Comparison of ENCODE assay signal across 10 cellular contexts in genomic region chr1:24157921-24158481, GRCh38. TPM values are rescaled to one million over a fixed set of nuclear protein-coding genes. Genes with fewer than 3 reads are reported as not detected.
DNase-seq lines count a peak whose midpoint lies in the region; ATAC-seq and TF ChIP-seq lines count a peak whose summit lies in the region.
"Had no signal": no experiment of that assay in that cellular context is flagged by ENCODE, and none has a peak within 500 bp of the region (broad histone marks: within the 10 kb centered on the region; RNA-seq: fewer than 3 reads in every experiment).

No MANE protein-coding gene starts in this region.

- no peaks in the 10 kb centered on the region for H3K9me3 ChIP-seq in endodermal cell (ENCODE audit: control insufficient read depth, low read length)

- H3K9ac ChIP-seq in KMS-11 (no peak overlapping the region), endodermal cell (ENCODE audit: extremely low read depth, low read length, poor library complexity, severe bottlenecking) (no peak overlapping the region)

- H3K4me1 ChIP-seq in KMS-11 (ENCODE audit: low read depth, poor library complexity, severe bottlenecking): no peaks in the 10 kb centered on the region
- no peaks in the 10 kb centered on the region for H3K4me1 ChIP-seq in endodermal cell (ENCODE audit: control insufficient read depth, insufficient read depth, low read length)

- DNase-seq in Daoy (ENCODE audit: low read depth): peak; percentile 27
- peak; percentile 69 for DNase-seq in endodermal cell
- no peak for DNase-seq in nephron progenitor cell
- no peak for DNase-seq in kidney glomerular epithelial cell (lab: John Stamatoyannopoulos, UW)
- DNase-seq: NCI-H774, nucleus accumbens had no signal

- H3K4me3 ChIP-seq in KMS-11 (IDR thresholded peaks at IDR 0.05; ENCODE audit: insufficient read depth, low read depth, low read length) (no peak overlapping the region), endodermal cell (ENCODE audit: low read length) (no peak overlapping the region)

- peaks cover 52% of the 10 kb centered on the region for H3K36me3 Mint-ChIP-seq in endodermal cell (ENCODE audit: low read depth)
- H3K36me3 Mint-ChIP-seq in nephron progenitor cell (ENCODE audit: low read depth): no peaks in the 10 kb centered on the region

- H3K9me3 Mint-ChIP-seq in endodermal cell (no peaks in the 10 kb centered on the region), nephron progenitor cell (no peaks in the 10 kb centered on the region)

- no peak for ATAC-seq in GM18502 (IDR thresholded peaks at IDR 0.05; ENCODE audit: poor library complexity, unreplicated experiment)
- ATAC-seq in HG02571 (IDR thresholded peaks at IDR 0.05; ENCODE audit: unreplicated experiment): no peak
- ATAC-seq in GM21723 (IDR thresholded peaks at IDR 0.05; ENCODE audit: unreplicated experiment): no peak

- H3K27me3 ChIP-seq in KMS-11 (ENCODE audit: insufficient read depth, low read depth) (no peaks in the 10 kb centered on the region), endodermal cell (ENCODE audit: control insufficient read depth, insufficient read depth, low read length, poor library complexity, severe bottlenecking) (no peaks in the 10 kb centered on the region)

- 89 to 91% methylated on average over 5 to 6 of the region's 6 CpGs for WGBS in endodermal cell (ENCODE audit: insufficient coverage in 1 of 2, insufficient read length in 1 of 2), 2 experiments

- no peak overlapping the region for H3K4me3 Mint-ChIP-seq in endodermal cell
- no peak overlapping the region for H3K4me3 Mint-ChIP-seq in nephron progenitor cell

- no peaks in the 10 kb centered on the region for H4K20me1 ChIP-seq in KMS-11 (ENCODE audit: insufficient read depth)

- H3K27me3 Mint-ChIP-seq in endodermal cell (ENCODE audit: insufficient read depth) (no peaks in the 10 kb centered on the region), nephron progenitor cell (ENCODE audit: low read depth, poor library complexity) (peaks cover 2% of the 10 kb centered on the region)

- no peaks in the 10 kb centered on the region for H3K79me2 ChIP-seq in KMS-11 (ENCODE audit: insufficient read depth, low read depth)

- H2AFZ ChIP-seq in KMS-11 (ENCODE audit: low read depth): no peak overlapping the region

- H3K4me2 ChIP-seq in KMS-11: no peak overlapping the region

- H3K4me1 Mint-ChIP-seq in endodermal cell (peaks cover 14% of the 10 kb centered on the region), nephron progenitor cell (peaks cover 10% of the 10 kb centered on the region)

- H3K27ac Mint-ChIP-seq in endodermal cell (no peak overlapping the region), nephron progenitor cell (no peak overlapping the region)

- TF ChIP-seq CTCF in KMS-11 (conservative IDR thresholded peaks at IDR 0.05; ENCODE audit: low read depth, low read length) (0 out of 2 replicates have a peak, but pooled peaks have one; percentile 21), endodermal cell (conservative IDR thresholded peaks at IDR 0.05) (peak; percentile 58), nephron progenitor cell (IDR thresholded peaks at IDR 0.05) (peak; percentile 17)

- H3K36me3 ChIP-seq in KMS-11 (ENCODE audit: insufficient read depth) (no peaks in the 10 kb centered on the region), endodermal cell (ENCODE audit: control insufficient read depth, insufficient read depth, low read length) (peaks cover 16% of the 10 kb centered on the region)

- no peak overlapping the region for H3K27ac ChIP-seq in KMS-11
- H3K27ac ChIP-seq in endodermal cell (ENCODE audit: low read depth, low read length): no peak overlapping the region

RNA-seq across cellular contexts. Expression of gene IL22RA1, which starts 15.1 kb away (rescaled TPM):
- total RNA-seq in Daoy (2014; rRNA removed; shearing (Covaris generic)): not detected in 2 replicates
- not detected for total RNA-seq in endodermal cell
- not detected for polyA plus RNA-seq in endodermal cell (2013, experiment 1 of 2)
- polyA plus RNA-seq in endodermal cell (2013, experiment 2 of 2): not detected

RNA-seq across cellular contexts. Expression of gene IFNLR1, which starts 29.1 kb away (rescaled TPM):
- 1.2 and 1.3 TPM in 2 replicates for total RNA-seq in Daoy (2014; rRNA removed; shearing (Covaris generic))
- total RNA-seq in endodermal cell: 10 to 100 TPM; 12.1 to 13.0 TPM
- polyA plus RNA-seq in endodermal cell (2013, experiment 1 of 2): 1.1 TPM
- polyA plus RNA-seq in endodermal cell (2013, experiment 2 of 2): 1.2 TPM

RNA-seq across cellular contexts. Expression of gene MYOM3, which starts 46.1 kb away (rescaled TPM):
- total RNA-seq in Daoy (2014; rRNA removed; shearing (Covaris generic)): 0.39 and 1.1 TPM in 2 replicates
- under 1 TPM; 0.11 to 0.15 TPM for total RNA-seq in endodermal cell
- polyA plus RNA-seq in endodermal cell (2013, experiment 1 of 2): 0.14 TPM
- 0.08 TPM for polyA plus RNA-seq in endodermal cell (2013, experiment 2 of 2)

Comparison
In these comparisons a context has a peak if more than half of its experiments do, and no peak if none do; other contexts are left out.
1. DNase-seq: peak in Daoy (single experiment) and endodermal cell (single experiment); none in nephron progenitor cell (single experiment) and kidney glomerular epithelial cell (single experiment).
2. Peak in every context shown above with its lines, with median percentiles within 50 percentile points of each other: CTCF ChIP-seq.